ENCODE assay signal across 19 cellular contexts in genomic region chr15:80429964-80430363, GRCh38. TPM values are rescaled to one million over a fixed set of nuclear protein-coding genes. Genes with fewer than 3 reads are reported as not detected.
"Had no signal": no experiment of that assay in that cellular context is flagged by ENCODE, and none has a peak within 500 bp of the region (broad histone marks: within the 10 kb centered on the region; RNA-seq: fewer than 3 reads in every experiment).

No MANE protein-coding gene starts in this region.

- H3K27me3 ChIP-seq: colonic mucosa, dorsolateral prefrontal cortex, esophagus muscularis mucosa, gastroesophageal sphincter, hepatocyte, left lung had no signal

- H3K27ac ChIP-seq: colonic mucosa, esophagus muscularis mucosa, foreskin keratinocyte, gastroesophageal sphincter, hepatocyte, left lung, lower lobe of right lung had no signal

- H3K36me3 ChIP-seq: colonic mucosa, esophagus muscularis mucosa, gastroesophageal sphincter, left lung, lower lobe of right lung had no signal

- H3K9me3 ChIP-seq: colonic mucosa, esophagus muscularis mucosa, gastroesophageal sphincter, left lung, lower lobe of right lung, mucosa of descending colon had no signal

- H3K4me3 ChIP-seq: colonic mucosa, dorsolateral prefrontal cortex, esophagus muscularis mucosa, gastroesophageal sphincter, hepatocyte, left lung, lower lobe of right lung, mucosa of descending colon had no signal

- ATAC-seq: foreskin keratinocyte, gastroesophageal sphincter, left cardiac atrium, left lung, left ventricle myocardium superior, lower lobe of right lung, mucosa of descending colon had no signal

- H3K4me1 ChIP-seq: colonic mucosa, esophagus muscularis mucosa, foreskin keratinocyte, gastroesophageal sphincter, left lung, lower lobe of right lung had no signal

- DNase-seq: cerebellar nuclear complex; colonic mucosa; dermis blood vessel endothelial cell; dorsolateral prefrontal cortex; effector CD4-positive, alpha-beta T cell; effector memory CD4-positive, alpha-beta T cell; foreskin keratinocyte; glutamatergic neuron; hypothalamus; immature natural killer cell; left cardiac atrium; left lung; left ventricle myocardium superior; lower lobe of right lung; mesenchymal stem cell; mucosa of descending colon had no signal

RNA-seq across cellular contexts. Expression of gene ARNT2, which starts 25.8 kb away (rescaled TPM):
- polyA plus RNA-seq: immature natural killer cell had no signal
